ENCODE assay signal across 16 cellular contexts in genomic region chr20:23136893-23137745, GRCh38. TPM values are rescaled to one million over a fixed set of nuclear protein-coding genes. Genes with fewer than 3 reads are reported as not detected.
DNase-seq lines count a peak whose midpoint lies in the region; ATAC-seq and TF ChIP-seq lines count a peak whose summit lies in the region.
"Had no signal": no experiment of that assay in that cellular context is flagged by ENCODE, and none has a peak within 500 bp of the region (broad histone marks: within the 10 kb centered on the region; RNA-seq: fewer than 3 reads in every experiment).

No MANE protein-coding gene starts in this region.

- no peaks in the 10 kb centered on the region for H3K27me3 ChIP-seq in PC-9 (ENCODE audit: insufficient read depth, low read depth)
- no peaks in the 10 kb centered on the region for H3K27me3 ChIP-seq in foreskin keratinocyte
- no peaks in the 10 kb centered on the region for H3K27me3 ChIP-seq in tibial nerve
- H3K27me3 ChIP-seq: BLaER1 had no signal

- no peak overlapping the region for H2AFZ ChIP-seq in PC-9

- POLR2A ChIA-PET in PC-9 (lab: Charles Lee; ENCODE audit: unreplicated experiment), result interaction anchor here (0.6 kb wide), 1 partner anchor 214 kb away, joined by 3 read pairs; the partner anchor contains the start of gene NXT1

- no peak for TF ChIP-seq EP300 in tibial nerve (IDR thresholded peaks at IDR 0.05)

- peaks cover 15% of the 10 kb centered on the region; the same call in 1 of the 2 replicates for H3F3A ChIP-seq in PC-9 (ENCODE audit: insufficient read depth, low read depth)

- TF ChIP-seq POLR2A in tibial nerve (IDR thresholded peaks at IDR 0.05), result no peak

- H3K9me3 ChIP-seq in PC-9 (ENCODE audit: insufficient read depth, low read depth) (no peaks in the 10 kb centered on the region), tibial nerve (no peaks in the 10 kb centered on the region)

- ATAC-seq in foreskin keratinocyte, result peak; percentile 90
- ATAC-seq in HG02885 (IDR thresholded peaks at IDR 0.05; ENCODE audit: poor library complexity, unreplicated experiment), result no peak
- no peak for ATAC-seq in HG03378 (IDR thresholded peaks at IDR 0.05; ENCODE audit: unreplicated experiment)
- ATAC-seq: activated CD4-positive, CD25-positive, alpha-beta regulatory T cell treated with anti-CD3 and anti-CD28 coated beads, Interleukin-2, amount 50 U/mL, for 24 hours; activated naive CD4-positive, alpha-beta T cell treated with anti-CD3 and anti-CD28 coated beads, Interleukin-2, amount 50 U/mL, for 72 hours; right cardiac atrium had no signal

- H3K36me3 ChIP-seq in PC-9 (ENCODE audit: low read depth) (no peaks in the 10 kb centered on the region), tibial nerve (no peaks in the 10 kb centered on the region)
- H3K36me3 ChIP-seq: BLaER1 had no signal

- H3K9me2 ChIP-seq in PC-9 (ENCODE audit: insufficient read depth), result no peaks in the 10 kb centered on the region

- peaks cover 41% of the 10 kb centered on the region for H3K4me1 ChIP-seq in PC-9 (replicated peaks; ENCODE audit: insufficient read depth)
- peaks cover 18% of the 10 kb centered on the region for H3K4me1 ChIP-seq in foreskin keratinocyte
- peaks cover 0 to 19% (median 6%) of the 10 kb centered on the region in 4 donors for H3K4me1 ChIP-seq in tibial nerve

- CTCF ChIA-PET in PC-9 (lab: Charles Lee), result no interaction called here

- H4K20me1 ChIP-seq in PC-9 (ENCODE audit: insufficient read depth), result no peaks in the 10 kb centered on the region
- H4K20me1 ChIP-seq: BLaER1 had no signal

- 94 to 95% methylated on average over 20 of the region's 20 CpGs for WGBS in tibial nerve, 2 donors

- H3K4me3 ChIP-seq in PC-9 (peak overlapping the region; percentile 19; the same call in 1 of the 2 replicates), skin epidermis (no peak overlapping the region), tibial nerve (no peak overlapping the region)
- H3K4me3 ChIP-seq: BLaER1, GM12878 had no signal

- H3K27ac ChIP-seq in PC-9 (peak overlapping the region; percentile 99), foreskin keratinocyte (peak overlapping the region; percentile 94), skin epidermis (peak overlapping the region in 17 of 21 experiments; percentile 9 to 74 (median 52)), tibial nerve (no peak overlapping the region)
- H3K27ac ChIP-seq: BLaER1 had no signal

- intact Hi-C loops in PC-9 (cut with micrococcal nuclease; ENCODE audit: unreplicated experiment), result no loop called here
- intact Hi-C loops in cardiac septum (cut with DNase I), result no loop called here

- DNase-seq in ELF-1 (ENCODE audit: low read depth, low spot score) (peak; percentile 19), PC-9 (peak; percentile 59 to 92), foreskin keratinocyte (peak; percentile 72 to 86), tibial nerve (ENCODE audit: low spot score in 2 of 2) (no peak), cardiac septum (ENCODE audit: low spot score) (no peak)
- DNase-seq: activated CD8-positive, alpha-beta memory T cell treated with anti-CD3 and anti-CD28 coated beads, Interleukin-2, amount 50 U/mL, for 4 hours; effector CD4-positive, alpha-beta T cell; NCI-H1694 treated with DMSO at 0.1 percent for 48 hours had no signal

- H3K79me2 ChIP-seq in PC-9 (ENCODE audit: low read depth), result 0 out of 2 replicates have a peak, but pooled peaks cover 6% of the 10 kb centered on the region

- TF ChIP-seq CTCF in PC-9 (conservative IDR thresholded peaks at IDR 0.05) (no peak), foreskin keratinocyte (conservative IDR thresholded peaks at IDR 0.05) (peak; percentile 41), tibial nerve (IDR thresholded peaks at IDR 0.05) (no peak)

- TSS peak; percentile 98 for BruUV-seq in PC-9 (replicated peaks; lab: Mats Ljungman, UMichigan)

- H3K4me2 ChIP-seq in PC-9, result peak overlapping the region; percentile 68

RNA-seq across cellular contexts. Expression of gene CD93, which starts 51.0 kb away (rescaled TPM):
- total RNA-seq in PC-9 (2021) (0.07 TPM in 1 of 2 replicates, not detected in the other), foreskin keratinocyte (not detected in 2 replicates), tibial nerve (10 to 100 TPM; 23.0 to 85.1 (median 65.7) TPM), cardiac septum (40.3 TPM)
- polyA plus RNA-seq in foreskin keratinocyte, result not detected in 2 replicates

Comparison
In these comparisons a context has a peak if more than half of its experiments do, and no peak if none do; other contexts are left out.
1. DNase-seq: peak in ELF-1 (single experiment), PC-9 (2 of 2) and foreskin keratinocyte (2 of 2); none in tibial nerve (0 of 2) and cardiac septum (single experiment).
2. H3K27ac ChIP-seq: peak in PC-9 (single experiment), foreskin keratinocyte (single experiment) and skin epidermis (17 of 21); none in tibial nerve (0 of 4).
3. RNA of gene CD93, which starts 51.0 kb away (total RNA-seq): 23.0 to 85.1 TPM in tibial nerve and 40.3 TPM in cardiac septum (single experiment); 0.07 TPM in PC-9 and not detected in foreskin keratinocyte; every median in the first group is over 10 times any median in the second.